7 cellular contexts compared by ENCODE assay signal in the genomic region with DNA sequence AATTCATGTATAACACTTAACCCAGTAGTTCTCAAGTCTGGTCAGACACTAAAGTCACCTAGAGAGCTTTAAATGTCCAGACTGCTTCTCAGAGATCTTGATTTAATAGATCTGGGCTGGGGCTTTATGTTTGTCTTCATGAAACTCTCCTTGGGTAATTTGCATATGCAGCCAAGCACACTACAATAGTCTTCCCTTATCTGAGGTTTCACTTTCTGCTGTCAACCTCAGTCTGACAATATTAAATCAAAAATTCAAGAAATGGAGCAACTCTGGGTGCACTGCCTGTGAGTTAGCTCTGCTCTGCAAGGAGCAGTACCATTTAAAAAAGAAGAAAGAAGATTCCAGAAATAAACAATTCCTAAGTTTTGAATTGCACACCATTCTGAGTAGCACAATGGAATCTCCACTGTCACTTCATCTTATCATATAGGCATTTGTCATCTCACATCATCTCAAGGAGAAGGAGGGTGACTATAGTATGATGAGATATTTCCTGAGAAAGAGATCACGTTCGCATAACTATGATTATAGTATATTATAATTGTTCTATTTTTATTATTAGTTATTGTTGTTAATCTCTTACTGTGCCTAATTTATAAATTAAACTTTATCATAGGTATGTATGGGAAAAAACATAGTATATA. TPM values are rescaled to one million over a fixed set of nuclear protein-coding genes. Genes with fewer than 3 reads are reported as not detected.
DNase-seq lines count a peak whose midpoint lies in the region; ATAC-seq and TF ChIP-seq lines count a peak whose summit lies in the region.

No MANE protein-coding gene starts in this region.

- peaks cover under 1% of the 10 kb centered on the region for H3K36me3 Mint-ChIP-seq in T-helper 1 cell treated with Interleukin-12 subunit alpha and Interleukin-12 subunit beta and Interleukin-4 antibody, amounts not matched to agents 30 μg/mL and 1 μg/mL, for 36 hours (ENCODE audit: low read depth)

- H3K4me1 ChIP-seq in skeletal muscle tissue (ENCODE audit: control insufficient read depth in 3 of 3, insufficient read depth in 3 of 3, low read length in 3 of 3), result peaks cover 36 to 40% (median 38%) of the 10 kb centered on the region in 3 donors
- H3K4me1 ChIP-seq in Peyer's patch, result peaks cover 0 to 46% (median 2%) of the 10 kb centered on the region in 4 donors

- ATAC-seq in GM19324 (IDR thresholded peaks at IDR 0.05; ENCODE audit: low FRiP score, unreplicated experiment), result peak; percentile 98
- peak; percentile 97 for ATAC-seq in HG02943 (IDR thresholded peaks at IDR 0.05; ENCODE audit: low read depth, unreplicated experiment)

- TF ChIP-seq POLR2A in Peyer's patch (IDR thresholded peaks at IDR 0.05), result no peak

- H3K27me3 ChIP-seq in skeletal muscle tissue (ENCODE audit: control insufficient read depth in 3 of 3, insufficient read depth in 3 of 3, low read length in 3 of 3) (no peaks in the 10 kb centered on the region), Peyer's patch (no peaks in the 10 kb centered on the region)

- DNase-seq in D341Med (ENCODE audit: low spot score) (no peak), Peyer's patch (no peak)
- no peak for DNase-seq in activated effector memory CD4-positive, alpha-beta T cell treated with anti-CD3 and anti-CD28 coated beads, Interleukin-2, amount 50 U/mL, for 16 hours

- H3K27ac ChIP-seq in skeletal muscle tissue (ENCODE audit: low read depth, low read length) (peak overlapping the region; percentile 29), Peyer's patch (no peak overlapping the region)

- H3K27me3 Mint-ChIP-seq in T-helper 1 cell treated with Interleukin-12 subunit alpha and Interleukin-12 subunit beta and Interleukin-4 antibody, amounts not matched to agents 30 μg/mL and 1 μg/mL, for 36 hours (ENCODE audit: low read depth), result no peaks in the 10 kb centered on the region

- H3K27ac Mint-ChIP-seq in T-helper 1 cell treated with Interleukin-12 subunit alpha and Interleukin-12 subunit beta and Interleukin-4 antibody, amounts not matched to agents 30 μg/mL and 1 μg/mL, for 36 hours, result peak overlapping the region; percentile 5

- H3K36me3 ChIP-seq in skeletal muscle tissue (ENCODE audit: control insufficient read depth in 3 of 3, insufficient read depth in 3 of 3, low read length in 3 of 3), result no peaks in the 10 kb centered on the region
- H3K36me3 ChIP-seq in Peyer's patch, result no peaks in the 10 kb centered on the region

- H3K4me3 Mint-ChIP-seq in T-helper 1 cell treated with Interleukin-12 subunit alpha and Interleukin-12 subunit beta and Interleukin-4 antibody, amounts not matched to agents 30 μg/mL and 1 μg/mL, for 36 hours, result peak overlapping the region; percentile 38

- H3K9me3 Mint-ChIP-seq in T-helper 1 cell treated with Interleukin-12 subunit alpha and Interleukin-12 subunit beta and Interleukin-4 antibody, amounts not matched to agents 30 μg/mL and 1 μg/mL, for 36 hours, result no peaks in the 10 kb centered on the region

- TF ChIP-seq CTCF in Peyer's patch (IDR thresholded peaks at IDR 0.05), result no peak

- no peak overlapping the region for H3K4me3 ChIP-seq in skeletal muscle tissue (ENCODE audit: low read length in 3 of 3)
- no peak overlapping the region for H3K4me3 ChIP-seq in Peyer's patch

- peaks cover 32% of the 10 kb centered on the region for H3K4me1 Mint-ChIP-seq in T-helper 1 cell treated with Interleukin-12 subunit alpha and Interleukin-12 subunit beta and Interleukin-4 antibody, amounts not matched to agents 30 μg/mL and 1 μg/mL, for 36 hours (ENCODE audit: low read depth)

- H3K9ac ChIP-seq in skeletal muscle tissue (ENCODE audit: low read depth in 1 of 3, low read length in 3 of 3), result peak overlapping the region in 1 of 3 donors; percentile 2

- H3K9me3 ChIP-seq in skeletal muscle tissue (ENCODE audit: control insufficient read depth in 3 of 3, low read length in 3 of 3), result no peaks in the 10 kb centered on the region
- no peaks in the 10 kb centered on the region for H3K9me3 ChIP-seq in Peyer's patch

RNA-seq across cellular contexts. Expression of a gene that starts 9.4 kb away (rescaled TPM):
- total RNA-seq in skeletal muscle tissue (21.4 TPM), Peyer's patch (10 to 100 TPM; 31.9 to 40.8 (median 38.6) TPM)

RNA-seq across cellular contexts. Expression of a gene that starts 55.0 kb away (rescaled TPM):
- total RNA-seq in skeletal muscle tissue, result 24.0 TPM
- 10 to 100 TPM; 21.9 to 60.2 (median 28.3) TPM for total RNA-seq in Peyer's patch
